Comparison of ENCODE assay signal across 10 cellular contexts in the genomic region with DNA sequence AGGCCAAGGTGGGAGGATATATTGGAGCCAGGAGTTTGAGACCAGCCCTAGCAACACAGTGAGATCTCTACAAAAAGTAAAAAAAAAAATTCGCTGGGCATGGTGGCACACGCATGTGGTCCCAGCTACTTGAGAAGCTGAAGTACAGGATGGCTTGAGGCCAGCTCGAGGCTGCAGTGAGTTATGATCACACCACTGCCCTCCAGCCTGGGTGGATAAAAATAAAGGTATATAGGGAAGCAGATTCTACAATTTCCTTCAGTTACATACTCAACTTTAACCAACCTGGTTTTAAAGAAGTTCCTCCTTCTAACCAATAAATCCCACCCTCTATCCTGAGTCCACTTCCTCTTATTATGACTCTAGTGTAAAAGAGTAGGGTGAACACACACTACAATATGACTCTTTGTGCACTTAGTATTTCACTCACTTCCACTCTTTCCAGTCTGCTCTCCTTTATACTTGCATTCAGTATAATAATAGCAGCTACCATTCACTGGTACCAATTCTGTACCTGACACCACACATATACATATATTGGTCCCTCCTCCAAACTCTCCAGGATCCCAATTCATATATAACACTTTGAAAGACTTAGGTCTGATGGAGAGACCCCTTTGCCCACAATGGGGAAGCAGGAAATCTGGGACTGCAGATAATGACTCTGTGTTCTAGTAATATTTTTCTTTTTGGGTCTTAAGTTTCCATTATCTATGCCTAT. TPM values are rescaled to one million over a fixed set of nuclear protein-coding genes. Genes with fewer than 3 reads are reported as not detected.
DNase-seq lines count a peak whose midpoint lies in the region; ATAC-seq and TF ChIP-seq lines count a peak whose summit lies in the region.
"Had no signal": no experiment of that assay in that cellular context is flagged by ENCODE, and none has a peak within 500 bp of the region (broad histone marks: within the 10 kb centered on the region; RNA-seq: fewer than 3 reads in every experiment).

No MANE protein-coding gene starts in this region.

- H2AFZ ChIP-seq in Karpas-422 (ENCODE audit: low read length): no peak overlapping the region
- H2AFZ ChIP-seq: parathyroid adenoma had no signal

- no peaks in the 10 kb centered on the region for H3K27me3 ChIP-seq in CD8-positive, alpha-beta memory T cell (ENCODE audit: insufficient read depth, low read length, poor library complexity, severe bottlenecking)
- no peaks in the 10 kb centered on the region for H3K27me3 ChIP-seq in Karpas-422 (ENCODE audit: low read length)

- peaks cover 37 to 61% (median 51%) of the 10 kb centered on the region in 3 donors for H3K4me1 Mint-ChIP-seq in CD8-positive, alpha-beta memory T cell
- H3K4me1 Mint-ChIP-seq in activated CD8-positive, alpha-beta T cell treated with anti-CD3 and anti-CD28 coated beads for 36 hours (ENCODE audit: low read depth): peaks cover 25% of the 10 kb centered on the region
- peaks cover 48% of the 10 kb centered on the region in 2 donors for H3K4me1 Mint-ChIP-seq in natural killer cell treated with Interleukin-12 subunit alpha and Interleukin-12 subunit beta and Interleukin-15 and Interleukin-18, amount 100 ng/mL, for 72 hours (ENCODE audit: low read depth in 2 of 2)

- intact Hi-C loops in activated CD8-positive, alpha-beta T cell treated with anti-CD3 and anti-CD28 coated beads for 36 hours (cut with micrococcal nuclease): no loop called here

- H3K79me2 ChIP-seq in Karpas-422 (ENCODE audit: low read length): peaks cover 69% of the 10 kb centered on the region

- no peak for ATAC-seq in activated CD8-positive, alpha-beta T cell treated with anti-CD3 and anti-CD28 coated beads for 36 hours
- no peak for ATAC-seq in natural killer cell treated with Interleukin-12 subunit alpha and Interleukin-12 subunit beta and Interleukin-15 and Interleukin-18, amount 100 ng/mL, for 72 hours
- ATAC-seq in HG02571 (IDR thresholded peaks at IDR 0.05; ENCODE audit: unreplicated experiment): no peak

- no peak for DNase-seq in CD8-positive, alpha-beta memory T cell
- peak; percentile 65 for DNase-seq in Karpas-422
- no peak for DNase-seq in activated CD8-positive, alpha-beta T cell treated with anti-CD3 and anti-CD28 coated beads for 36 hours
- DNase-seq in natural killer cell treated with Interleukin-12 subunit alpha and Interleukin-12 subunit beta and Interleukin-15 and Interleukin-18, amount 100 ng/mL, for 72 hours (ENCODE audit: low spot score): no peak
- no peak for DNase-seq in NCI-H2171 treated with DMSO at 0.1 percent for 48 hours (lab: John Stamatoyannopoulos, UW)
- DNase-seq in cerebellar nuclear complex (lab: John Stamatoyannopoulos, UW): no peak
- no peak for DNase-seq in COLO668 (lab: John Stamatoyannopoulos, UW; ENCODE audit: unreplicated experiment)
- DNase-seq: hypothalamus had no signal

- peak overlapping the region in 5 of 8 donors; percentile 10 to 72 (median 44) for H3K27ac Mint-ChIP-seq in CD8-positive, alpha-beta memory T cell
- peak overlapping the region; percentile 13 for H3K27ac Mint-ChIP-seq in activated CD8-positive, alpha-beta T cell treated with anti-CD3 and anti-CD28 coated beads for 36 hours
- H3K27ac Mint-ChIP-seq in natural killer cell treated with Interleukin-12 subunit alpha and Interleukin-12 subunit beta and Interleukin-15 and Interleukin-18, amount 100 ng/mL, for 72 hours: peak overlapping the region; percentile 83 to 89

- H3K4me2 ChIP-seq in Karpas-422 (ENCODE audit: low read depth, low read length, poor library complexity, severe bottlenecking): peak overlapping the region; percentile 95

- no peaks in the 10 kb centered on the region for H3K9me3 ChIP-seq in CD8-positive, alpha-beta memory T cell (ENCODE audit: low read length)
- no peaks in the 10 kb centered on the region for H3K9me3 ChIP-seq in Karpas-422 (ENCODE audit: low read length)

- H3K4me3 Mint-ChIP-seq in CD8-positive, alpha-beta memory T cell: peak overlapping the region; percentile 4 to 97 (median 54)
- peak overlapping the region; percentile 96 for H3K4me3 Mint-ChIP-seq in activated CD8-positive, alpha-beta T cell treated with anti-CD3 and anti-CD28 coated beads for 36 hours
- peak overlapping the region; percentile 97 for H3K4me3 Mint-ChIP-seq in natural killer cell treated with Interleukin-12 subunit alpha and Interleukin-12 subunit beta and Interleukin-15 and Interleukin-18, amount 100 ng/mL, for 72 hours

- CTCF ChIA-PET in CD8-positive, alpha-beta memory T cell (lab: Charles Lee): interaction anchor here (1.0 to 4.3 kb wide), 4 partner anchors 23 to 102 kb away, joined by 3 to 50 read pairs (median 4); a partner anchor contains a TSS
- CTCF ChIA-PET in activated CD8-positive, alpha-beta T cell treated with anti-CD3 and anti-CD28 coated beads for 36 hours (lab: Charles Lee): interaction anchor here (1.0 to 51.8 kb wide), 7 partner anchors 18 to 109 kb away, joined by 3 to 896 read pairs (median 14); a partner anchor contains a TSS

- H3K27me3 Mint-ChIP-seq in CD8-positive, alpha-beta memory T cell: no peaks in the 10 kb centered on the region
- H3K27me3 Mint-ChIP-seq in activated CD8-positive, alpha-beta T cell treated with anti-CD3 and anti-CD28 coated beads for 36 hours: peaks cover 1% of the 10 kb centered on the region
- no peaks in the 10 kb centered on the region for H3K27me3 Mint-ChIP-seq in natural killer cell treated with Interleukin-12 subunit alpha and Interleukin-12 subunit beta and Interleukin-15 and Interleukin-18, amount 100 ng/mL, for 72 hours

- H3K27ac ChIP-seq in CD8-positive, alpha-beta memory T cell (ENCODE audit: low read depth, low read length): no peak overlapping the region
- H3K27ac ChIP-seq in Karpas-422 (ENCODE audit: low read length): peak overlapping the region; percentile 47; the same call in 1 of the 2 replicates

- H4K20me1 ChIP-seq in Karpas-422 (ENCODE audit: insufficient read depth, low read depth, low read length): peaks cover 16% of the 10 kb centered on the region; the same call in 1 of the 2 replicates

- no peak for TF ChIP-seq CTCF in activated CD8-positive, alpha-beta T cell treated with anti-CD3 and anti-CD28 coated beads for 36 hours (IDR thresholded peaks at IDR 0.05)

- peaks cover 0 to 29% (median 0%) of the 10 kb centered on the region in 3 donors for H3K36me3 Mint-ChIP-seq in CD8-positive, alpha-beta memory T cell
- peaks cover 1% of the 10 kb centered on the region for H3K36me3 Mint-ChIP-seq in activated CD8-positive, alpha-beta T cell treated with anti-CD3 and anti-CD28 coated beads for 36 hours (ENCODE audit: low read depth)
- no peaks in the 10 kb centered on the region for H3K36me3 Mint-ChIP-seq in natural killer cell treated with Interleukin-12 subunit alpha and Interleukin-12 subunit beta and Interleukin-15 and Interleukin-18, amount 100 ng/mL, for 72 hours

- H3K4me1 ChIP-seq in CD8-positive, alpha-beta memory T cell (ENCODE audit: insufficient read depth, low read length): peaks cover 33% of the 10 kb centered on the region
- peaks cover 36% of the 10 kb centered on the region for H3K4me1 ChIP-seq in Karpas-422 (ENCODE audit: low read length)

- peak overlapping the region; percentile 1; the same call in 1 of the 2 replicates for H3K9ac ChIP-seq in Karpas-422 (ENCODE audit: low read length)
- H3K9ac ChIP-seq: parathyroid adenoma had no signal

- H3K4me3 ChIP-seq in CD8-positive, alpha-beta memory T cell (ENCODE audit: low read length): no peak overlapping the region
- peak overlapping the region; percentile 88 for H3K4me3 ChIP-seq in Karpas-422 (ENCODE audit: low read length)

- H3K36me3 ChIP-seq in CD8-positive, alpha-beta memory T cell (ENCODE audit: insufficient read depth, low read length): peaks cover 8% of the 10 kb centered on the region
- peaks cover 24% of the 10 kb centered on the region for H3K36me3 ChIP-seq in Karpas-422 (ENCODE audit: insufficient read depth, low read length)

- no peaks in the 10 kb centered on the region for H3K9me3 Mint-ChIP-seq in CD8-positive, alpha-beta memory T cell
- no peaks in the 10 kb centered on the region for H3K9me3 Mint-ChIP-seq in activated CD8-positive, alpha-beta T cell treated with anti-CD3 and anti-CD28 coated beads for 36 hours
- H3K9me3 Mint-ChIP-seq in natural killer cell treated with Interleukin-12 subunit alpha and Interleukin-12 subunit beta and Interleukin-15 and Interleukin-18, amount 100 ng/mL, for 72 hours: no peaks in the 10 kb centered on the region

- H3K9me2 ChIP-seq in Karpas-422 (replicated peaks; ENCODE audit: insufficient read depth, low read length): no peaks in the 10 kb centered on the region

- POLR2A ChIA-PET in CD8-positive, alpha-beta memory T cell (lab: Charles Lee): no interaction called here
- POLR2A ChIA-PET in activated CD8-positive, alpha-beta T cell treated with anti-CD3 and anti-CD28 coated beads for 36 hours (lab: Charles Lee): interaction anchor here (0.7 kb wide), 1 partner anchor 29 kb away, joined by 3 read pairs; a partner anchor contains a TSS

RNA-seq across cellular contexts. Expression of a gene that starts 2.3 kb away (rescaled TPM):
- total RNA-seq in CD8-positive, alpha-beta memory T cell: 10 to 100 TPM; 91.5 to 91.8 TPM
- 24.5 TPM for polyA plus RNA-seq in CD8-positive, alpha-beta memory T cell
- 51.7 and 57.5 TPM in 2 replicates for total RNA-seq in Karpas-422 (2014; rRNA removed; shearing (Covaris generic); ENCODE audit: low replicate concordance)
- 10 to 100 TPM; 58.3 to 67.6 TPM for total RNA-seq in activated CD8-positive, alpha-beta T cell treated with anti-CD3 and anti-CD28 coated beads for 36 hours
- total RNA-seq in natural killer cell treated with Interleukin-12 subunit alpha and Interleukin-12 subunit beta and Interleukin-15 and Interleukin-18, amount 100 ng/mL, for 72 hours: 100 to 1,000 TPM; 125 to 156 TPM

RNA-seq across cellular contexts. Expression of a gene that starts 16.6 kb away (rescaled TPM):
- total RNA-seq in CD8-positive, alpha-beta memory T cell: 1 to 10 TPM; 1.4 TPM
- polyA plus RNA-seq in CD8-positive, alpha-beta memory T cell: 0.21 TPM
- 0.61 and 1.0 TPM in 2 replicates for total RNA-seq in Karpas-422 (2014; rRNA removed; shearing (Covaris generic); ENCODE audit: low replicate concordance)
- under 1 TPM; 0.72 to 0.92 TPM for total RNA-seq in activated CD8-positive, alpha-beta T cell treated with anti-CD3 and anti-CD28 coated beads for 36 hours
- total RNA-seq in natural killer cell treated with Interleukin-12 subunit alpha and Interleukin-12 subunit beta and Interleukin-15 and Interleukin-18, amount 100 ng/mL, for 72 hours: under 1 TPM in 1 of 2 donors, not detected in 1; 0.50 TPM

RNA-seq across cellular contexts. Expression of a gene that starts 23.2 kb away (rescaled TPM):
- total RNA-seq in CD8-positive, alpha-beta memory T cell: not detected
- 2.3 TPM for polyA plus RNA-seq in CD8-positive, alpha-beta memory T cell
- total RNA-seq in Karpas-422 (2014; rRNA removed; shearing (Covaris generic); ENCODE audit: low replicate concordance): not detected in 2 replicates
- total RNA-seq in activated CD8-positive, alpha-beta T cell treated with anti-CD3 and anti-CD28 coated beads for 36 hours: not detected
- total RNA-seq in natural killer cell treated with Interleukin-12 subunit alpha and Interleukin-12 subunit beta and Interleukin-15 and Interleukin-18, amount 100 ng/mL, for 72 hours: not detected

RNA-seq across cellular contexts. Expression of a gene that starts 29.6 kb away (rescaled TPM):
- total RNA-seq in CD8-positive, alpha-beta memory T cell: 100 to 1,000 TPM in 1 of 2 experiments, 10 to 100 TPM in 1; 98.3 to 103 TPM
- 238 TPM for polyA plus RNA-seq in CD8-positive, alpha-beta memory T cell
- 22.0 and 29.8 TPM in 2 replicates for total RNA-seq in Karpas-422 (2014; rRNA removed; shearing (Covaris generic); ENCODE audit: low replicate concordance)
- total RNA-seq in activated CD8-positive, alpha-beta T cell treated with anti-CD3 and anti-CD28 coated beads for 36 hours: 100 to 1,000 TPM in 1 of 2 experiments, 10 to 100 TPM in 1; 96.2 to 100 TPM
- total RNA-seq in natural killer cell treated with Interleukin-12 subunit alpha and Interleukin-12 subunit beta and Interleukin-15 and Interleukin-18, amount 100 ng/mL, for 72 hours: 100 to 1,000 TPM; 101 to 112 TPM

RNA-seq across cellular contexts. Expression of a gene that starts 44.2 kb away (rescaled TPM):
- total RNA-seq in CD8-positive, alpha-beta memory T cell: under 1 TPM; 0.33 to 0.39 TPM
- polyA plus RNA-seq in CD8-positive, alpha-beta memory T cell: not detected
- 9.6 and 20.2 TPM in 2 replicates for total RNA-seq in Karpas-422 (2014; rRNA removed; shearing (Covaris generic); ENCODE audit: low replicate concordance)
- 1 to 10 TPM in 1 of 2 experiments, under 1 TPM in 1; 0.72 to 1.2 TPM for total RNA-seq in activated CD8-positive, alpha-beta T cell treated with anti-CD3 and anti-CD28 coated beads for 36 hours
- 1 to 10 TPM in 1 of 2 donors, under 1 TPM in 1; 0.48 to 1.1 TPM for total RNA-seq in natural killer cell treated with Interleukin-12 subunit alpha and Interleukin-12 subunit beta and Interleukin-15 and Interleukin-18, amount 100 ng/mL, for 72 hours

Comparison
In these comparisons a context has a peak if more than half of its experiments do, and no peak if none do; other contexts are left out.
1. H3K27ac Mint-ChIP-seq: peak in every context shown above with its lines; median percentile 86 in natural killer cell treated with Interleukin-12 subunit alpha and Interleukin-12 subunit beta and Interleukin-15 and Interleukin-18, amount 100 ng/mL, for 72 hours; 44 in CD8-positive, alpha-beta memory T cell; 13 in activated CD8-positive, alpha-beta T cell treated with anti-CD3 and anti-CD28 coated beads for 36 hours.